8 cellular contexts compared by ENCODE assay signal in genomic region chr1:26472330-26472900, GRCh38. TPM values are rescaled to one million over a fixed set of nuclear protein-coding genes. Genes with fewer than 3 reads are reported as not detected.
DNase-seq lines count a peak whose midpoint lies in the region.

HMGN2 (plus strand) TSS chr1:26472440; CDS start chr1:26472613, 173 bp downstream.

- H3K27ac ChIP-seq in GM23248 (peak within 1 kb of the TSS; percentile 99), SJSA1 (peak within 1 kb of the TSS; percentile 100), stomach smooth muscle (ENCODE audit: low read length) (peak within 1 kb of the TSS; percentile 98)

- H3K9ac ChIP-seq in GM23248 = peak within 1 kb of the TSS; percentile 100
- peak within 1 kb of the TSS; percentile 84 to 86 for H3K9ac ChIP-seq in stomach smooth muscle (ENCODE audit: low read length in 2 of 2)

- H3K4me3 ChIP-seq in GM23248 (peak within 1 kb of the TSS; percentile 100), SJSA1 (peak within 1 kb of the TSS; percentile 98), neuron (ENCODE audit: low read length) (peak within 1 kb of the TSS; percentile 73), stomach smooth muscle (ENCODE audit: low read length in 2 of 2) (peak within 1 kb of the TSS; percentile 80 to 84)

- H3K27me3 ChIP-seq in GM23248 (replicated peaks; ENCODE audit: insufficient read depth) = no peaks in the 10 kb centered on the region
- no peaks in the 10 kb centered on the region for H3K27me3 ChIP-seq in SJSA1 (replicated peaks)
- no peaks in the 10 kb centered on the region for H3K27me3 ChIP-seq in neuron (ENCODE audit: insufficient read depth, low read length)
- H3K27me3 ChIP-seq in stomach smooth muscle (ENCODE audit: control insufficient read depth in 1 of 2, insufficient read depth in 2 of 2, low read length in 2 of 2) = no peaks in the 10 kb centered on the region

- in situ Hi-C loops in GM23248 (cut with MboI) = no loop called here

- peaks cover 40% of the 10 kb centered on the region for H3F3A ChIP-seq in GM23248 (ENCODE audit: insufficient read depth)

- 0 to 1% methylated on average over 50 to 59 of the region's 66 CpGs for WGBS in GM23248 (ENCODE audit: low coverage in 1 of 2, low lambda C conversion rate in 2 of 2, missing lambda C conversion rate in 2 of 2), 2 experiments

- H4K20me1 ChIP-seq in GM23248 (ENCODE audit: insufficient read depth) = 0 out of 2 replicates have a peak, but pooled peaks cover 16% of the 10 kb centered on the region

- peak within 1 kb of the TSS; percentile 94 for H3K4me2 ChIP-seq in GM23248 (ENCODE audit: unreplicated experiment)

- H3K9me3 ChIP-seq in GM23248 (ENCODE audit: low read depth) (no peaks in the 10 kb centered on the region), SJSA1 (replicated peaks) (no peaks in the 10 kb centered on the region), neuron (ENCODE audit: low read length) (no peaks in the 10 kb centered on the region), stomach smooth muscle (ENCODE audit: control insufficient read depth in 2 of 2, low read length in 2 of 2) (no peaks in the 10 kb centered on the region)

- H3K9me2 ChIP-seq in GM23248 (ENCODE audit: insufficient read depth) = no peaks in the 10 kb centered on the region

- DNase-seq in EH (ENCODE audit: low read depth) = peak; percentile 85
- peak; percentile 95 for DNase-seq in GM23248
- DNase-seq in Kasumi-1 (lab: John Stamatoyannopoulos, UW) = peak; percentile 94 to 97
- peak; percentile 86 to 94 for DNase-seq in SJSA1 (ENCODE audit: low read depth in 1 of 2, low spot score in 2 of 2)
- DNase-seq in activated gamma-delta T cell treated with anti-CD3 and anti-CD28 coated beads, Interleukin-2, amount 50 U/mL, for 16 hours (ENCODE audit: low read depth) = peak; percentile 80
- peak; percentile 75 for DNase-seq in foreskin melanocyte

- peak within 1 kb of the TSS; percentile 38; the same call in 1 of the 2 replicates for H2AFZ ChIP-seq in GM23248
- H2AFZ ChIP-seq in neuron (ENCODE audit: low read depth, low read length) = peak within 1 kb of the TSS; percentile 12

- H3K79me2 ChIP-seq in GM23248 (ENCODE audit: insufficient read depth) = peaks cover 23% of the 10 kb centered on the region

- H3K4me1 ChIP-seq in GM23248 (ENCODE audit: insufficient read depth) (peaks cover 19% of the 10 kb centered on the region), SJSA1 (replicated peaks) (peaks cover 31% of the 10 kb centered on the region), neuron (ENCODE audit: insufficient read depth, low read length) (peaks cover 28% of the 10 kb centered on the region), stomach smooth muscle (ENCODE audit: control insufficient read depth, insufficient read depth, low read length) (peaks cover 23% of the 10 kb centered on the region)

- peaks cover 32% of the 10 kb centered on the region for H3K36me3 ChIP-seq in GM23248 (ENCODE audit: low read depth)
- peaks cover 65% of the 10 kb centered on the region for H3K36me3 ChIP-seq in SJSA1
- peaks cover 55% of the 10 kb centered on the region for H3K36me3 ChIP-seq in neuron (ENCODE audit: insufficient read depth, low read length)
- H3K36me3 ChIP-seq in stomach smooth muscle (ENCODE audit: control insufficient read depth in 2 of 2, insufficient read depth in 2 of 2, low read length in 2 of 2) = peaks cover 25 to 33% of the 10 kb centered on the region in 2 donors

RNA-seq across cellular contexts. Expression of gene HMGN2, which starts in this region (rescaled TPM):
- total RNA-seq in GM23248 (2014; rRNA removed; shearing (Covaris generic)) = 211 and 216 TPM in 2 replicates
- 664 and 669 TPM in 2 replicates for polyA plus RNA-seq in GM23248 (2016; fragmentation: Nextera tagmentation; extraction: Ambion mirVana)
- 897 and 1,026 TPM in 2 replicates for total RNA-seq in SJSA1 (2014; rRNA removed; shearing (Covaris generic))

Comparison
In these comparisons a context has a peak if more than half of its experiments do, and no peak if none do; other contexts are left out.
1. Peak in every context shown above with its lines: DNase-seq, H3K4me3 ChIP-seq and H3K27ac ChIP-seq.